21 cellular contexts compared by ENCODE assay signal in genomic region chr12:95230313-95230712, GRCh38. TPM values are rescaled to one million over a fixed set of nuclear protein-coding genes. Genes with fewer than 3 reads are reported as not detected.
DNase-seq lines count a peak whose midpoint lies in the region; ATAC-seq, FAIRE-seq and TF ChIP-seq lines count a peak whose summit lies in the region.
"Had no signal": no experiment of that assay in that cellular context is flagged by ENCODE, and none has a peak within 500 bp of the region (broad histone marks: within the 10 kb centered on the region; RNA-seq: fewer than 3 reads in every experiment).

No MANE protein-coding gene starts in this region.

- POLR2A ChIA-PET in A549 (lab: Yijun Ruan, JAX) (interaction anchor here (1.5 to 2.8 kb wide), 2 partner anchors 13 to 244 kb away, joined by 4 to 9 read pairs; partner anchors contain the start of genes FGD6, METAP2 and VEZT), IMR-90 (lab: Charles Lee; ENCODE audit: unreplicated experiment) (interaction anchor here (0.6 to 0.7 kb wide), 3 partner anchors 156 to 288 kb away, joined by 3 to 6 read pairs (median 4); no protein-coding TSS in a partner anchor), K562 (lab: Yijun Ruan, JAX) (interaction anchor here (2.2 kb wide), 1 partner anchor 13 kb away, joined by 7 read pairs; the partner anchor contains the start of genes FGD6 and VEZT)

- ATAC-seq in A549 (peak; percentile 43 to 67; a peak in 3 of 6 replicates), IMR-90 (ENCODE audit: low read depth) (no peak), K562 (no peak), lower lobe of right lung (no peak), mucosa of descending colon (no peak), HG03378 (IDR thresholded peaks at IDR 0.05; ENCODE audit: unreplicated experiment) (no peak)
- ATAC-seq: Panc1 had no signal

- H3K27me3 ChIP-seq in IMR-90 (ENCODE audit: control insufficient read depth, insufficient read depth, low read length) (no peaks in the 10 kb centered on the region), K562 (ENCODE audit: control insufficient read depth in 2 of 2, insufficient read depth in 2 of 2, low read length in 2 of 2) (no peaks in the 10 kb centered on the region), lower lobe of right lung (ENCODE audit: low read depth) (no peaks in the 10 kb centered on the region)
- H3K27me3 ChIP-seq: MG63 had no signal

- H2BK120ac ChIP-seq in IMR-90 (ENCODE audit: low read depth, low read length): no peak overlapping the region

- H3K4me2 ChIP-seq in A549 (peak overlapping the region; percentile 69), IMR-90 (ENCODE audit: low read depth, low read length) (peak overlapping the region; percentile 59; the same call in 1 of the 2 replicates), K562 (ENCODE audit: insufficient read depth, low read length) (no peak overlapping the region)

- 0 out of 2 replicates have a peak overlapping the region, but pooled peaks have one; percentile 7 for H3K14ac ChIP-seq in IMR-90 (replicated peaks; ENCODE audit: low read depth, low read length)

- TF ChIP-seq RAD21 in A549 (conservative IDR thresholded peaks at IDR 0.05 in 1 of 2, IDR thresholded peaks at IDR 0.05 in 1 of 2) (no peak), IMR-90 (IDR thresholded peaks at IDR 0.05; ENCODE audit: low read length) (no peak), K562 (CRISPR knock-in tag; conservative IDR thresholded peaks at IDR 0.05 in 1 of 2, IDR thresholded peaks at IDR 0.05 in 1 of 2) (no peak)

- H4K20me1 ChIP-seq in IMR-90 (ENCODE audit: insufficient read depth, low read length): peaks cover 5% of the 10 kb centered on the region; the same call in 1 of the 2 replicates
- H4K20me1 ChIP-seq in K562 (replicated peaks; ENCODE audit: control insufficient read depth, insufficient read depth, low read length): no peaks in the 10 kb centered on the region

- in situ Hi-C loops in IMR-90 (cut with MboI; ENCODE audit: low sequenced_read_pairs): no loop called here
- in situ Hi-C loops in K562 (cut with MboI): no loop called here

- intact Hi-C loops in IMR-90 (cut with micrococcal nuclease) (no loop called here), K562 (cut with micrococcal nuclease) (no loop called here), lower lobe of right lung (cut with DNase I) (no loop called here), mucosa of descending colon (cut with DNase I, micrococcal nuclease) (no loop called here)

- H3K18ac ChIP-seq in IMR-90 (ENCODE audit: low read depth, low read length): no peak overlapping the region

- H4K8ac ChIP-seq in IMR-90 (ENCODE audit: low read depth in 2 of 2, low read length in 2 of 2): no peak overlapping the region

- dilution Hi-C loops in IMR-90 (cut with HindIII; ENCODE audit: low sequenced_read_pairs, unreplicated experiment): no loop called here

- TF ChIP-seq EP300 in A549 (IDR thresholded peaks at IDR 0.05) (no peak), K562 (IDR thresholded peaks at IDR 0.05; ENCODE audit: low read length) (no peak)

- H3K23ac ChIP-seq in IMR-90 (ENCODE audit: low read depth, low read length): no peak overlapping the region

- H3K4me3 Mint-ChIP-seq in activated naive CD4-positive, alpha-beta T cell treated with anti-CD3 and anti-CD28 coated beads, Interleukin-2, amount 10 ng/mL, durations not matched to agents 7 days and 5 days: no peak overlapping the region

- H2AK9ac ChIP-seq in IMR-90 (replicated peaks; ENCODE audit: low read depth, low read length, poor library complexity): no peak overlapping the region

- FAIRE-seq in A549 (lab: Jason Lieb, UNC): no peak
- no peak for FAIRE-seq in K562 (lab: Jason Lieb, UNC)
- FAIRE-seq: GM12892, GM19239 had no signal

- no peaks in the 10 kb centered on the region for H3K9me3 ChIP-seq in A549
- no peaks in the 10 kb centered on the region for H3K9me3 ChIP-seq in IMR-90 (ENCODE audit: control insufficient read depth, insufficient read depth, low read length)
- H3K9me3 ChIP-seq in K562 (replicated peaks; ENCODE audit: control insufficient read depth, insufficient read depth, low read depth, low read length): no peaks in the 10 kb centered on the region
- no peaks in the 10 kb centered on the region for H3K9me3 ChIP-seq in lower lobe of right lung
- no peaks in the 10 kb centered on the region for H3K9me3 ChIP-seq in mucosa of descending colon
- H3K9me3 ChIP-seq: MG63 had no signal

- H3K27ac ChIP-seq in A549: peak overlapping the region; percentile 70 to 83
- H3K27ac ChIP-seq in IMR-90 (ENCODE audit: insufficient read depth, low read length): no peak overlapping the region
- peak overlapping the region; percentile 51; the same call in 1 of the 3 replicates for H3K27ac ChIP-seq in K562 (ENCODE audit: extremely low read depth, low read depth, low read length)
- H3K27ac ChIP-seq in lower lobe of right lung: peak overlapping the region; percentile 25

- no peak overlapping the region; the same call in 1 of the 2 replicates for H4K5ac ChIP-seq in IMR-90 (ENCODE audit: low read depth, low read length)

- no peak overlapping the region for H2BK20ac ChIP-seq in IMR-90 (ENCODE audit: low read depth, low read length)

- H3K4me3 ChIP-seq in A549 (no peak overlapping the region), IMR-90 (ENCODE audit: insufficient read depth, low read depth, low read length) (no peak overlapping the region), K562 (no peak overlapping the region), lower lobe of right lung (no peak overlapping the region), mucosa of descending colon (no peak overlapping the region)
- H3K4me3 ChIP-seq: MG63 had no signal

- H3K4me1 ChIP-seq in A549 (peaks cover 56% of the 10 kb centered on the region), IMR-90 (ENCODE audit: control insufficient read depth, insufficient read depth, low read length) (peaks cover 5% of the 10 kb centered on the region; the same call in 1 of the 2 replicates), K562 (replicated peaks in 1 of 2; ENCODE audit: control insufficient read depth in 2 of 2, insufficient read depth in 2 of 2, low read length in 2 of 2) (peaks cover 4 to 12% of the 10 kb centered on the region in 2 experiments), lower lobe of right lung (peaks cover 18% of the 10 kb centered on the region), mucosa of descending colon (ENCODE audit: low read depth) (peaks cover 4% of the 10 kb centered on the region)

- no peak overlapping the region for H3K4ac ChIP-seq in IMR-90 (ENCODE audit: low read depth, low read length)

- no peak overlapping the region for H4K91ac ChIP-seq in IMR-90 (ENCODE audit: insufficient read depth, low read depth, low read length)

- H2AK5ac ChIP-seq in IMR-90 (ENCODE audit: low read depth, low read length): no peak overlapping the region

- peak overlapping the region; percentile 4 for H2BK5ac ChIP-seq in IMR-90 (ENCODE audit: low read depth, low read length, poor library complexity, severe bottlenecking)

- H3K9me1 ChIP-seq in IMR-90 (ENCODE audit: insufficient read depth, low read length) (no peaks in the 10 kb centered on the region), K562 (ENCODE audit: control insufficient read depth, insufficient read depth, low read length) (no peaks in the 10 kb centered on the region)

- H3K27me3 Mint-ChIP-seq in activated naive CD4-positive, alpha-beta T cell treated with anti-CD3 and anti-CD28 coated beads, Interleukin-2, amount 10 ng/mL, durations not matched to agents 7 days and 5 days: no peaks in the 10 kb centered on the region

- DNase-seq in A549 (ENCODE audit: low read depth in 1 of 2, low spot score in 1 of 2) (no peak), IMR-90 (no peak), K562 (ENCODE audit: extremely low read depth in 1 of 4, low spot score in 3 of 4) (no peak), lower lobe of right lung (no peak), mucosa of descending colon (no peak), GM19238 (ENCODE audit: insufficient read length, low spot score) (no peak)
- no peak for DNase-seq in activated naive CD4-positive, alpha-beta T cell treated with anti-CD3 and anti-CD28 coated beads, Interleukin-2, amount 10 ng/mL, durations not matched to agents 7 days and 5 days
- DNase-seq: C1 segment of cervical spinal cord, GDM1, HCEC 1CT, KG1, MG63, NCI-H1092 treated with DMSO at 0.1 percent for 48 hours, NCI-H2081 treated with DMSO at 0.1 percent for 48 hours, NCI-H226, NCI-H524 treated with DMSO at 0.1 percent for 48 hours, Right ventricle myocardium superior had no signal

- TF ChIP-seq CTCF in A549 (IDR thresholded peaks at IDR 0.05) (no peak), IMR-90 (conservative IDR thresholded peaks at IDR 0.05; ENCODE audit: low read depth, low read length) (no peak), K562 (IDR thresholded peaks at IDR 0.05 in 2 of 3, conservative IDR thresholded peaks at IDR 0.05 in 1 of 3; ENCODE audit: insufficient read depth in 2 of 3, low read depth in 1 of 3, low read length in 3 of 3) (no peak), lower lobe of right lung (IDR thresholded peaks at IDR 0.05) (no peak), mucosa of descending colon (IDR thresholded peaks at IDR 0.05) (no peak)

- no peaks in the 10 kb centered on the region for H3K9me3 Mint-ChIP-seq in activated naive CD4-positive, alpha-beta T cell treated with anti-CD3 and anti-CD28 coated beads, Interleukin-2, amount 10 ng/mL, durations not matched to agents 7 days and 5 days

- no peak overlapping the region for H2BK15ac ChIP-seq in IMR-90 (ENCODE audit: low read depth, low read length)

- H3K56ac ChIP-seq in IMR-90 (ENCODE audit: extremely low read depth, insufficient read depth, low read length): no peak overlapping the region

- no peaks in the 10 kb centered on the region for H3K4me1 Mint-ChIP-seq in activated naive CD4-positive, alpha-beta T cell treated with anti-CD3 and anti-CD28 coated beads, Interleukin-2, amount 10 ng/mL, durations not matched to agents 7 days and 5 days

- H3K9ac ChIP-seq in IMR-90 (ENCODE audit: low read depth, low read length): no peak overlapping the region
- H3K9ac ChIP-seq in K562 (ENCODE audit: insufficient read depth in 1 of 2, low read depth in 2 of 2, low read length in 2 of 2): no peak overlapping the region

- BruUV-seq in IMR-90 (replicated peaks; lab: Mats Ljungman, UMichigan) (no TSS peak), K562 (replicated peaks; lab: Mats Ljungman, UMichigan) (no TSS peak)

- H3K27ac Mint-ChIP-seq in activated naive CD4-positive, alpha-beta T cell treated with anti-CD3 and anti-CD28 coated beads, Interleukin-2, amount 10 ng/mL, durations not matched to agents 7 days and 5 days: no peak overlapping the region

- CTCF ChIA-PET in A549 (lab: Yijun Ruan, JAX) (interaction anchor here (0.7 to 3.4 kb wide), 7 partner anchors 11 to 283 kb away, joined by 3 to 12 read pairs (median 4); partner anchors contain the start of genes NR2C1 and VEZT), IMR-90 (lab: Yijun Ruan, JAX) (interaction anchor here (0.7 to 0.9 kb wide), 5 partner anchors 10 to 508 kb away, joined by 3 to 7 read pairs (median 6); partner anchors contain the start of genes FGD6 and VEZT), K562 (lab: Yijun Ruan, JAX; ENCODE audit: low intra/inter-chr PET ratio) (interaction anchor here (0.7 kb wide), 1 partner anchor 113 kb away, joined by 3 read pairs; no protein-coding TSS in a partner anchor)
- CTCF ChIA-PET in activated naive CD4-positive, alpha-beta T cell treated with anti-CD3 and anti-CD28 coated beads, Interleukin-2, amount 10 ng/mL, durations not matched to agents 7 days and 5 days (lab: Charles Lee): no interaction called here

- H3K36me3 Mint-ChIP-seq in activated naive CD4-positive, alpha-beta T cell treated with anti-CD3 and anti-CD28 coated beads, Interleukin-2, amount 10 ng/mL, durations not matched to agents 7 days and 5 days: peaks cover 8% of the 10 kb centered on the region

- no peak for TF ChIP-seq POLR2A in A549 (IDR thresholded peaks at IDR 0.05; ENCODE audit: low read length)
- TF ChIP-seq POLR2A in IMR-90 (IDR thresholded peaks at IDR 0.05; ENCODE audit: low read depth, low read length): no peak
- no peak for TF ChIP-seq POLR2A in K562 (conservative IDR thresholded peaks at IDR 0.05)

- H3K79me1 ChIP-seq in IMR-90 (ENCODE audit: low read depth in 1 of 2, low read length in 2 of 2): peaks cover 11 to 46% of the 10 kb centered on the region in 2 experiments; a peak in 3 of 4 replicates

- peaks cover 53% of the 10 kb centered on the region for H3K79me2 ChIP-seq in K562 (ENCODE audit: control insufficient read depth, insufficient read depth, low read length)

- no peak overlapping the region for H2AFZ ChIP-seq in IMR-90 (replicated peaks; ENCODE audit: low read length, poor library complexity)
- H2AFZ ChIP-seq in K562 (ENCODE audit: low read depth, low read length): no peak overlapping the region

- no peaks in the 10 kb centered on the region for H3K36me3 ChIP-seq in IMR-90 (ENCODE audit: control insufficient read depth, insufficient read depth, low read length)
- no peaks in the 10 kb centered on the region; the same call in 2 of the 3 replicates for H3K36me3 ChIP-seq in K562 (ENCODE audit: control insufficient read depth, insufficient read depth, low read length)
- H3K36me3 ChIP-seq in lower lobe of right lung: peaks cover 10% of the 10 kb centered on the region
- no peaks in the 10 kb centered on the region for H3K36me3 ChIP-seq in mucosa of descending colon (ENCODE audit: low read depth)

RNA-seq across cellular contexts. Expression of gene VEZT, which starts 12.7 kb away (rescaled TPM):
- 256 and 259 TPM in 2 replicates for polyA plus RNA-seq in A549 (2011; rRNA removed)
- 45.9 and 52.6 TPM in 2 replicates for polyA plus RNA-seq in A549 (2012; cell fraction: cytosol; rRNA removed)
- polyA plus RNA-seq in A549 (2012; cell fraction: nucleus; rRNA removed): 20.8 and 28.1 TPM in 2 replicates
- 87.1 to 92.3 TPM (median 89.6 TPM) in 3 replicates for polyA plus RNA-seq in A549 (2017; fragmentation: RNase III; extraction: RNeasy Plus Mini Kit Qiagen cat#74134 plus additional on column Dnase treatment)
- 184 and 235 TPM in 2 replicates for polyA minus RNA-seq in A549 (2011; rRNA and poly(A)+ RNA removed)
- total RNA-seq in IMR-90 (2012; rRNA removed): 83.6 and 90.2 TPM in 2 replicates
- polyA plus RNA-seq in IMR-90 (2012; rRNA removed): 44.6 and 54.5 TPM in 2 replicates
- 11.2 and 16.4 TPM in 2 replicates for polyA plus RNA-seq in IMR-90 (2012; cell fraction: cytosol; rRNA removed)
- 5.8 and 62.0 TPM in 2 replicates for polyA plus RNA-seq in IMR-90 (2012; cell fraction: nucleus; rRNA removed; ENCODE audit: low replicate concordance)
- total RNA-seq in K562 (2011; cell fraction: chromatin; rRNA removed; ENCODE audit: low replicate concordance): 54.4 and 119 TPM in 2 replicates
- total RNA-seq in K562 (2011; cell fraction: nucleolus; rRNA removed): 24.8 and 35.1 TPM in 2 replicates
- 59.2 and 87.3 TPM in 2 replicates for total RNA-seq in K562 (2011; cell fraction: nucleoplasm; rRNA removed)
- total RNA-seq in K562 (2014; rRNA removed): 23.1 and 23.8 TPM in 2 replicates
- 37.1 and 45.5 TPM in 2 replicates for total RNA-seq in K562 (2014; rRNA removed; fragmentation: Illumina TruSeq; extraction: Trizol)
- 39.1 and 44.8 TPM in 2 replicates for total RNA-seq in K562 (2015; rRNA removed; fragmentation: Illumina TruSeq; extraction: Trizol)
- 24.7 and 32.2 TPM in 2 replicates for total RNA-seq in K562 (2021)
- 53.8 and 61.5 TPM in 2 replicates for polyA plus RNA-seq in K562 (2011; rRNA removed)
- 17.8 and 22.4 TPM in 2 replicates for polyA plus RNA-seq in K562 (2011; cell fraction: cytosol; rRNA removed)
- polyA plus RNA-seq in K562 (2011; cell fraction: nucleus; rRNA removed): 21.8 and 26.2 TPM in 2 replicates
- 21.8 and 28.0 TPM in 2 replicates for polyA plus RNA-seq in K562 (2012)
- polyA plus RNA-seq in K562 (2014; fragmentation: Illumina TruSeq; extraction: Trizol): 33.2 and 44.2 TPM in 2 replicates
- 10 to 100 TPM; 16.1 to 29.1 TPM for polyA plus RNA-seq in K562 (2014; fragmentation: Nextera tagmentation; extraction: Ambion mirVana)
- 27.6 and 32.6 TPM in 2 replicates for polyA plus RNA-seq in K562 (2014; rRNA removed)
- 55.7 and 57.3 TPM in 2 replicates for polyA minus RNA-seq in K562 (2011; rRNA and poly(A)+ RNA removed)
- 9.9 and 23.3 TPM in 2 replicates for polyA minus RNA-seq in K562 (2011; cell fraction: cytosol; rRNA and poly(A)+ RNA removed)
- 23.4 and 41.7 TPM in 2 replicates for polyA minus RNA-seq in K562 (2011; cell fraction: nucleus; rRNA and poly(A)+ RNA removed)
- total RNA-seq in lower lobe of right lung: 64.2 TPM
- 10 to 100 TPM; 58.4 to 72.8 (median 61.6) TPM for total RNA-seq in mucosa of descending colon

RNA-seq across cellular contexts. Expression of gene FGD6, which starts 13.0 kb away (rescaled TPM):
- polyA plus RNA-seq in A549 (2011; rRNA removed) (42.0 and 48.0 TPM in 2 replicates), A549 (2017; fragmentation: RNase III; extraction: RNeasy Plus Mini Kit Qiagen cat#74134 plus additional on column Dnase treatment) (15.5 to 17.6 TPM (median 16.5 TPM) in 3 replicates), IMR-90 (2012; rRNA removed) (2.0 and 2.6 TPM in 2 replicates), K562 (2011; rRNA removed) (4.3 and 5.8 TPM in 2 replicates), K562 (2014; fragmentation: Illumina TruSeq; extraction: Trizol) (4.6 and 5.5 TPM in 2 replicates), K562 (2014; fragmentation: Nextera tagmentation; extraction: Ambion mirVana) (1 to 10 TPM; 1.5 to 2.1 TPM), K562 (2014; rRNA removed) (4.9 and 5.0 TPM in 2 replicates)
- 6.0 and 6.7 TPM in 2 replicates for polyA plus RNA-seq in A549 (2012; cell fraction: cytosol; rRNA removed)
- 10.5 and 17.1 TPM in 2 replicates for polyA plus RNA-seq in A549 (2012; cell fraction: nucleus; rRNA removed)
- polyA minus RNA-seq in A549 (2011; rRNA and poly(A)+ RNA removed): 54.8 and 54.9 TPM in 2 replicates
- total RNA-seq in IMR-90 (2012; rRNA removed) (9.5 and 9.7 TPM in 2 replicates), K562 (2014; rRNA removed) (4.7 and 6.4 TPM in 2 replicates), K562 (2014; rRNA removed; fragmentation: Illumina TruSeq; extraction: Trizol) (7.6 and 9.5 TPM in 2 replicates), K562 (2015; rRNA removed; fragmentation: Illumina TruSeq; extraction: Trizol) (10.0 and 11.1 TPM in 2 replicates), K562 (2021) (6.7 and 8.1 TPM in 2 replicates), lower lobe of right lung (22.9 TPM), mucosa of descending colon (10 to 100 TPM; 20.5 to 52.1 (median 24.2) TPM)
- 0.42 and 0.52 TPM in 2 replicates for polyA plus RNA-seq in IMR-90 (2012; cell fraction: cytosol; rRNA removed)
- polyA plus RNA-seq in IMR-90 (2012; cell fraction: nucleus; rRNA removed; ENCODE audit: low replicate concordance): 1.0 and 11.0 TPM in 2 replicates
- total RNA-seq in K562 (2011; cell fraction: chromatin; rRNA removed; ENCODE audit: low replicate concordance): 12.9 and 34.3 TPM in 2 replicates
- 5.8 and 8.0 TPM in 2 replicates for total RNA-seq in K562 (2011; cell fraction: nucleolus; rRNA removed)
- total RNA-seq in K562 (2011; cell fraction: nucleoplasm; rRNA removed): 10.3 and 11.4 TPM in 2 replicates
- polyA plus RNA-seq in K562 (2011; cell fraction: cytosol; rRNA removed): 1.4 and 2.6 TPM in 2 replicates
- 3.3 and 5.2 TPM in 2 replicates for polyA plus RNA-seq in K562 (2011; cell fraction: nucleus; rRNA removed)
- polyA plus RNA-seq in K562 (2012): 2.6 and 3.3 TPM in 2 replicates
- 17.9 and 23.0 TPM in 2 replicates for polyA minus RNA-seq in K562 (2011; rRNA and poly(A)+ RNA removed)
- 6.0 and 10.7 TPM in 2 replicates for polyA minus RNA-seq in K562 (2011; cell fraction: cytosol; rRNA and poly(A)+ RNA removed)
- 7.0 and 11.2 TPM in 2 replicates for polyA minus RNA-seq in K562 (2011; cell fraction: nucleus; rRNA and poly(A)+ RNA removed)

Comparison
In these comparisons a context has a peak if more than half of its experiments do, and no peak if none do; other contexts are left out.
1. ATAC-seq: peak in A549 (2 of 2); none in IMR-90 (single experiment), K562 (single experiment), lower lobe of right lung (0 of 2), mucosa of descending colon (single experiment) and HG03378 (single experiment).